In genomic region chr5:75438722-75439121, GRCh38 we compare ENCODE assay signal across 1 cellular context.
TF ChIP-seq lines count a peak whose summit lies in the region.

No MANE protein-coding gene starts in this region.

TF ChIP-seq in SK-N-SH, 30 proteins besides CTCF, POLR2A, EP300 and RAD21 (continued from another document):
- TF ChIP-seq REST (IDR thresholded peaks at IDR 0.05; ENCODE audit: low read depth, low read length) = no peak
